In genomic region chr17:35214631-35215273, GRCh38 we compare ENCODE assay signal across 14 cellular contexts. TPM values are rescaled to one million over a fixed set of nuclear protein-coding genes. Genes with fewer than 3 reads are reported as not detected.
DNase-seq lines count a peak whose midpoint lies in the region; ATAC-seq, FAIRE-seq and TF ChIP-seq lines count a peak whose summit lies in the region.
"Had no signal": no experiment of that assay in that cellular context is flagged by ENCODE, and none has a peak within 500 bp of the region (broad histone marks: within the 10 kb centered on the region; RNA-seq: fewer than 3 reads in every experiment).

No MANE protein-coding gene starts in this region.

- peak; percentile 81 for ATAC-seq in stimulated activated effector memory CD8-positive, alpha-beta T cell treated with anti-CD3 and anti-CD28 coated beads, Interleukin-12 subunit alpha, Interleukin-12 subunit beta, amount 100 ng/mL, for 72 hours
- ATAC-seq in GM21367 (IDR thresholded peaks at IDR 0.05; ENCODE audit: unreplicated experiment), result no peak

- no peak for FAIRE-seq in RCC 7860 (lab: Jason Lieb, UNC)

- H3K9me3 ChIP-seq in Loucy (ENCODE audit: insufficient read depth, low read depth, low read length) (no peaks in the 10 kb centered on the region), colonic mucosa (no peaks in the 10 kb centered on the region)

- no peaks in the 10 kb centered on the region for H3K36me3 Mint-ChIP-seq in stimulated activated effector memory CD8-positive, alpha-beta T cell treated with anti-CD3 and anti-CD28 coated beads, Interleukin-12 subunit alpha, Interleukin-12 subunit beta, amount 100 ng/mL, for 72 hours
- H3K36me3 Mint-ChIP-seq: brain had no signal

- peak overlapping the region; percentile 23 for H3K9ac ChIP-seq in Loucy (ENCODE audit: low read depth, low read length, poor library complexity, severe bottlenecking)
- no peak overlapping the region for H3K9ac ChIP-seq in colonic mucosa (ENCODE audit: low read depth in 2 of 2, low read length in 2 of 2)

- intact Hi-C loops in colonic mucosa (cut with DNase I), result no loop called here

- H3K27me3 ChIP-seq in Loucy (ENCODE audit: insufficient read depth, low read length, poor library complexity, severe bottlenecking) (peaks cover 90% of the 10 kb centered on the region), colonic mucosa (no peaks in the 10 kb centered on the region)

- peaks cover 70% of the 10 kb centered on the region for H3K4me1 Mint-ChIP-seq in stimulated activated effector memory CD8-positive, alpha-beta T cell treated with anti-CD3 and anti-CD28 coated beads, Interleukin-12 subunit alpha, Interleukin-12 subunit beta, amount 100 ng/mL, for 72 hours
- H3K4me1 Mint-ChIP-seq: brain had no signal

- no peaks in the 10 kb centered on the region; the same call in 1 of the 2 replicates for H3F3A ChIP-seq in Loucy (ENCODE audit: low read depth)

- H3K9me3 Mint-ChIP-seq in stimulated activated effector memory CD8-positive, alpha-beta T cell treated with anti-CD3 and anti-CD28 coated beads, Interleukin-12 subunit alpha, Interleukin-12 subunit beta, amount 100 ng/mL, for 72 hours, result no peaks in the 10 kb centered on the region

- H3K4me3 ChIP-seq in Loucy (ENCODE audit: low read length, poor library complexity, severe bottlenecking) (peak overlapping the region; percentile 63), colonic mucosa (no peak overlapping the region)

- no peaks in the 10 kb centered on the region for H3K9me2 ChIP-seq in Loucy (replicated peaks; ENCODE audit: low read depth, low read length)

- peaks cover 4% of the 10 kb centered on the region for H4K20me1 ChIP-seq in Loucy (ENCODE audit: insufficient read depth, low read length, poor library complexity, severe bottlenecking)

- peak overlapping the region; percentile 13 for H3K27ac ChIP-seq in colonic mucosa

- peak; percentile 25 for DNase-seq in activated CD4-positive, alpha-beta T cell treated with anti-CD3 and anti-CD28 coated beads, Interleukin-2, amount 50 U/mL, for 1 hour
- DNase-seq in colonic mucosa (no peak), cerebellum (ENCODE audit: low spot score) (no peak), NCI-H2107 treated with DMSO at 0.1 percent for 48 hours (lab: John Stamatoyannopoulos, UW; ENCODE audit: unreplicated experiment) (no peak), RCC 7860 (ENCODE audit: low spot score) (no peak)
- DNase-seq in stimulated activated effector memory CD8-positive, alpha-beta T cell treated with anti-CD3 and anti-CD28 coated beads, Interleukin-12 subunit alpha, Interleukin-12 subunit beta, amount 100 ng/mL, for 72 hours (ENCODE audit: low spot score in 2 of 2), result peak; percentile 15 to 77
- DNase-seq: DMS53, left ventricle myocardium superior, MV-4-11, retina had no signal

- H3K4me1 ChIP-seq in Loucy (ENCODE audit: insufficient read depth, low read length, poor library complexity, severe bottlenecking) (peaks cover 33% of the 10 kb centered on the region), colonic mucosa (no peaks in the 10 kb centered on the region)

- H3K4me3 Mint-ChIP-seq in stimulated activated effector memory CD8-positive, alpha-beta T cell treated with anti-CD3 and anti-CD28 coated beads, Interleukin-12 subunit alpha, Interleukin-12 subunit beta, amount 100 ng/mL, for 72 hours, result peak overlapping the region; percentile 72
- H3K4me3 Mint-ChIP-seq: brain had no signal

- H3K36me3 ChIP-seq in Loucy (ENCODE audit: insufficient read depth, low read length) (no peaks in the 10 kb centered on the region), colonic mucosa (no peaks in the 10 kb centered on the region)

- no peaks in the 10 kb centered on the region for H3K79me2 ChIP-seq in Loucy (ENCODE audit: insufficient read depth, low read length)

- H3K4me2 ChIP-seq in Loucy (ENCODE audit: low read depth, low read length, poor library complexity, severe bottlenecking), result peak overlapping the region; percentile 85

- no peak overlapping the region for H2AFZ ChIP-seq in Loucy (ENCODE audit: low read length)

- TF ChIP-seq CTCF in Loucy (conservative IDR thresholded peaks at IDR 0.05; ENCODE audit: low read length) (no peak), colonic mucosa (IDR thresholded peaks at IDR 0.05) (no peak)

- peak overlapping the region; percentile 91 for H3K27ac Mint-ChIP-seq in stimulated activated effector memory CD8-positive, alpha-beta T cell treated with anti-CD3 and anti-CD28 coated beads, Interleukin-12 subunit alpha, Interleukin-12 subunit beta, amount 100 ng/mL, for 72 hours
- H3K27ac Mint-ChIP-seq: brain had no signal

RNA-seq across cellular contexts. Expression of gene SLC35G3, which starts 20.6 kb away (rescaled TPM):
- not detected for total RNA-seq in colonic mucosa
- total RNA-seq in cerebellum, result not detected
- total RNA-seq: left ventricle myocardium superior, subcutaneous adipose tissue had no signal

RNA-seq across cellular contexts. Expression of gene SLFN5, which starts 28.1 kb away (rescaled TPM):
- total RNA-seq in colonic mucosa, result 1 to 10 TPM; 3.0 to 8.5 TPM
- 8.0 TPM for total RNA-seq in cerebellum

Comparison
In these comparisons a context has a peak if more than half of its experiments do, and no peak if none do; other contexts are left out.
1. DNase-seq: peak in activated CD4-positive, alpha-beta T cell treated with anti-CD3 and anti-CD28 coated beads, Interleukin-2, amount 50 U/mL, for 1 hour (single experiment) and stimulated activated effector memory CD8-positive, alpha-beta T cell treated with anti-CD3 and anti-CD28 coated beads, Interleukin-12 subunit alpha, Interleukin-12 subunit beta, amount 100 ng/mL, for 72 hours (2 of 2); none in colonic mucosa (single experiment), cerebellum (single experiment), NCI-H2107 treated with DMSO at 0.1 percent for 48 hours (single experiment) and RCC 7860 (single experiment).